17 cellular contexts compared by ENCODE assay signal in the genomic region with DNA sequence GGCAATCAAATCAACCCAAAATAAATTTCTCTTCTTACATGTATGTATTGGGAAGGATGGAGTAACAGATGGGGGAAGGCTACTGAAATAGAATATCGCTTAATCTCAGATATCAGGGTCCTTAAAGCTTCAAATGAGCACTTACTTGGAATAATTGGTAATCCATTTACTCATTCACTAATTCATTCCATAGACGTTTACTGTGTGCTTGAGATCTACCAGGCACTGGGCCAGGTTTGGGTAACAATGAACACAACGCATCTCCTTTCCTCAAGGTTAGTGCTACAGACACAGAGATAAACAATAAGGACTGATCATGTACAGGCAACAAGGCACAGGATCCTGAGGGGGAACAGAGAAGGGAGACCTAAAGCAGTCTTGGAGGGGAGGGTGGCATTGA. TPM values are rescaled to one million over a fixed set of nuclear protein-coding genes. Genes with fewer than 3 reads are reported as not detected.
DNase-seq lines count a peak whose midpoint lies in the region; ATAC-seq and TF ChIP-seq lines count a peak whose summit lies in the region.
"Had no signal": no experiment of that assay in that cellular context is flagged by ENCODE, and none has a peak within 500 bp of the region (broad histone marks: within the 10 kb centered on the region; RNA-seq: fewer than 3 reads in every experiment).

No MANE protein-coding gene starts in this region.

- H3K9me2 ChIP-seq in HCT116 (ENCODE audit: insufficient read depth) (no peaks in the 10 kb centered on the region), PC-9 (ENCODE audit: insufficient read depth) (no peaks in the 10 kb centered on the region)

- no peak for TF ChIP-seq RAD21 in HCT116 (IDR thresholded peaks at IDR 0.05; ENCODE audit: low read depth)

- H3K4me2 ChIP-seq in BLaER1, result peak overlapping the region; percentile 51; the same call in 1 of the 2 replicates
- H3K4me2 ChIP-seq in HCT116 (ENCODE audit: low read length), result no peak overlapping the region
- no peak overlapping the region for H3K4me2 ChIP-seq in PC-9
- H3K4me2 ChIP-seq: KMS-11 had no signal

- H3K4me1 Mint-ChIP-seq in glutamatergic neuron (ENCODE audit: low read depth, unreplicated experiment), result peaks cover 4% of the 10 kb centered on the region
- H3K4me1 Mint-ChIP-seq: CD14-positive monocyte had no signal

- H3K27ac ChIP-seq in BLaER1 (no peak overlapping the region), HCT116 (ENCODE audit: low read depth, low read length) (no peak overlapping the region), PC-9 (no peak overlapping the region)
- H3K27ac ChIP-seq: HL-60, KMS-11 had no signal

- H4K20me1 ChIP-seq in BLaER1, result no peaks in the 10 kb centered on the region
- no peaks in the 10 kb centered on the region for H4K20me1 ChIP-seq in HCT116 (ENCODE audit: insufficient read depth)
- H4K20me1 ChIP-seq in PC-9 (ENCODE audit: insufficient read depth), result no peaks in the 10 kb centered on the region

- H2AFZ ChIP-seq in HCT116 (ENCODE audit: low read depth, low read length, poor library complexity, severe bottlenecking), result no peak overlapping the region
- peak overlapping the region; percentile 47; the same call in 1 of the 2 replicates for H2AFZ ChIP-seq in PC-9

- H3K27me3 ChIP-seq in BLaER1 (no peaks in the 10 kb centered on the region), HCT116 (ENCODE audit: insufficient read depth, low read length) (no peaks in the 10 kb centered on the region), PC-9 (ENCODE audit: insufficient read depth, low read depth) (no peaks in the 10 kb centered on the region)

- intact Hi-C loops in HCT116 (cut with micrococcal nuclease), result no loop called here
- intact Hi-C loops in PC-9 (cut with micrococcal nuclease; ENCODE audit: unreplicated experiment), result no loop called here

- H3K79me2 ChIP-seq in HCT116 (ENCODE audit: insufficient read depth, low read length), result no peaks in the 10 kb centered on the region
- no peaks in the 10 kb centered on the region for H3K79me2 ChIP-seq in PC-9 (ENCODE audit: low read depth)

- no peaks in the 10 kb centered on the region for H3F3A ChIP-seq in PC-9 (ENCODE audit: insufficient read depth, low read depth)

- TF ChIP-seq CTCF in HCT116 (IDR thresholded peaks at IDR 0.05 in 2 of 3, conservative IDR thresholded peaks at IDR 0.05 in 1 of 3; ENCODE audit: borderline replicate concordance in 1 of 3, insufficient read depth in 1 of 3, low read depth in 2 of 3, low read length in 2 of 3) (no peak), PC-9 (conservative IDR thresholded peaks at IDR 0.05) (no peak), glutamatergic neuron (IDR thresholded peaks at IDR 0.05; ENCODE audit: partially characterized antibody, unreplicated experiment) (no peak)

- CTCF ChIA-PET in HCT116 (lab: Charles Lee) (no interaction called here), PC-9 (lab: Charles Lee) (no interaction called here)

- peaks cover 16% of the 10 kb centered on the region for H3K36me3 Mint-ChIP-seq in glutamatergic neuron (ENCODE audit: unreplicated experiment)
- H3K36me3 Mint-ChIP-seq: CD14-positive monocyte; CD4-positive, alpha-beta memory T cell had no signal

- no peak overlapping the region for H3K4me3 Mint-ChIP-seq in glutamatergic neuron (ENCODE audit: unreplicated experiment)
- H3K4me3 Mint-ChIP-seq: CD14-positive monocyte; CD4-positive, alpha-beta memory T cell; H9 had no signal

- H3K9me3 ChIP-seq in BLaER1, result peaks cover 20% of the 10 kb centered on the region
- H3K9me3 ChIP-seq in HCT116 (ENCODE audit: control insufficient read depth in 1 of 2, insufficient read depth in 1 of 2, low read depth in 1 of 2, low read length in 2 of 2), result peaks cover 0 to 7% of the 10 kb centered on the region in 2 experiments; a peak in 2 of 4 replicates
- peaks cover 9% of the 10 kb centered on the region for H3K9me3 ChIP-seq in PC-9 (ENCODE audit: insufficient read depth, low read depth)

- no TSS peak for BruUV-seq in HCT116 (replicated peaks; lab: Mats Ljungman, UMichigan)
- no TSS peak for BruUV-seq in PC-9 (replicated peaks; lab: Mats Ljungman, UMichigan)

- H3K4me3 ChIP-seq in BLaER1 (no peak overlapping the region), HCT116 (replicated peaks in 1 of 2; ENCODE audit: low read depth in 1 of 2, low read length in 2 of 2) (no peak overlapping the region), PC-9 (no peak overlapping the region)

- DNase-seq in HCT116 (ENCODE audit: low read depth, low spot score) (no peak), PC-9 (no peak), glutamatergic neuron (no peak), kidney glomerular epithelial cell (lab: John Stamatoyannopoulos, UW) (no peak), NCI-H69 (lab: John Stamatoyannopoulos, UW) (no peak)
- DNase-seq: AML-193; CD4-positive, alpha-beta memory T cell; DMS153; DMS79; GDM1; H9 had no signal

- POLR2A ChIA-PET in HCT116 (lab: Charles Lee), result no interaction called here
- POLR2A ChIA-PET in PC-9 (lab: Charles Lee; ENCODE audit: unreplicated experiment), result no interaction called here

- peaks cover 10% of the 10 kb centered on the region for H3K9me3 Mint-ChIP-seq in glutamatergic neuron (ENCODE audit: unreplicated experiment)
- H3K9me3 Mint-ChIP-seq: CD4-positive, alpha-beta memory T cell had no signal

- H3K27me3 Mint-ChIP-seq in glutamatergic neuron (ENCODE audit: unreplicated experiment), result peaks cover 2% of the 10 kb centered on the region

- peak overlapping the region; percentile 2 for H3K27ac Mint-ChIP-seq in glutamatergic neuron (ENCODE audit: unreplicated experiment)
- H3K27ac Mint-ChIP-seq: CD14-positive monocyte; CD4-positive, alpha-beta memory T cell; H9 had no signal

- H3K36me3 ChIP-seq in BLaER1 (no peaks in the 10 kb centered on the region), HCT116 (ENCODE audit: control insufficient read depth in 1 of 2, insufficient read depth in 2 of 2, low read length in 2 of 2) (peaks cover 0 to 4% of the 10 kb centered on the region in 2 experiments; a peak in 1 of 4 replicates), PC-9 (ENCODE audit: low read depth) (no peaks in the 10 kb centered on the region)

- peaks cover 38% of the 10 kb centered on the region for H3K4me1 ChIP-seq in BLaER1
- H3K4me1 ChIP-seq in HCT116 (ENCODE audit: control insufficient read depth in 1 of 2, insufficient read depth in 2 of 2, low read length in 2 of 2), result peaks cover 0 to 3% of the 10 kb centered on the region in 2 experiments; a peak in 1 of 4 replicates
- H3K4me1 ChIP-seq in PC-9 (replicated peaks; ENCODE audit: insufficient read depth), result no peaks in the 10 kb centered on the region

- H3K9ac ChIP-seq in BLaER1 (no peak overlapping the region), HCT116 (ENCODE audit: low read length) (no peak overlapping the region)
- H3K9ac ChIP-seq: KMS-11 had no signal

- no peak for TF ChIP-seq POLR2A in HCT116 (IDR thresholded peaks at IDR 0.05; ENCODE audit: borderline replicate concordance, extremely low read depth, insufficient read depth, insufficient read length)

- RAD21 ChIA-PET in HCT116 (lab: Charles Lee; ENCODE audit: low non-redundant PET in 1 of 2, low total read pairs in 2 of 2, uncharacterized antibody in 2 of 2, unreplicated experiment in 2 of 2), result no interaction called here

- ATAC-seq in HCT116 (no peak), HG03378 (IDR thresholded peaks at IDR 0.05; ENCODE audit: unreplicated experiment) (no peak), GM18502 (IDR thresholded peaks at IDR 0.05; ENCODE audit: poor library complexity, unreplicated experiment) (no peak)

TF ChIP-seq in HCT116, 20 proteins besides CTCF, POLR2A, EP300 and RAD21:
- TF ChIP-seq SIN3A (IDR thresholded peaks at IDR 0.05; ENCODE audit: low read depth) (no peak), CBX3 (IDR thresholded peaks at IDR 0.05; ENCODE audit: low read depth) (peak; percentile 50; the same call in 1 of the 2 replicates)

RNA-seq across cellular contexts. Expression of gene KRR1, which starts 54.4 kb away (rescaled TPM):
- total RNA-seq in HCT116 (2021; ENCODE audit: unreplicated experiment) (192 TPM), PC-9 (2021) (41.6 and 45.9 TPM in 2 replicates), glutamatergic neuron (ENCODE audit: unreplicated experiment) (57.7 TPM)
- 64.7 and 79.9 TPM in 2 replicates for polyA plus RNA-seq in HCT116 (2012)
